33 cellular contexts compared by ENCODE assay signal in the genomic region with DNA sequence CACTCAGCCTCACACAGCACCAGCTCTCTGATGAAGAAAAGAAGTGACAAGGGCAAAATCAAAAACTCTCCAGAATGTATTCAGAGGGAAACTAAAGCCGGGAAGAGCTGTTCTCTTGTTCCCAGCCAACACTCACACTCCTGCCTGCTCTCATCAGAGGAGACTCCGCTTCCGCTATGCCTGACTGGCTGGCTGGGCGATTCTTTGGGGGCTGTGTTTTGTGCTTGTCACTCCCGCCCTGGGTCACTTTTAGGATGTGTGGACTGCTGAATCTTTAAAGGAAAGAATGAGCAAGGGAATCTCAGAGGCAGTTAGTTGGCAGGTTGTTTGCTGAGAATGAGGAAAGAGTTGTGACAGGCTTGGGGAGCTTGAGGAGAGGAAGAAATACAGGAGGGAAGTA. TPM values are rescaled to one million over a fixed set of nuclear protein-coding genes. Genes with fewer than 3 reads are reported as not detected.
"Had no signal": no experiment of that assay in that cellular context is flagged by ENCODE, and none has a peak within 500 bp of the region (broad histone marks: within the 10 kb centered on the region; RNA-seq: fewer than 3 reads in every experiment).

No MANE protein-coding gene starts in this region.

- H3K9me3 Mint-ChIP-seq: activated CD4-positive, alpha-beta memory T cell treated with anti-CD3 and anti-CD28 coated beads, Interleukin-2, amount 10 ng/mL, durations not matched to agents 7 days and 5 days; activated naive CD4-positive, alpha-beta T cell treated with anti-CD3 and anti-CD28 coated beads, Interleukin-2, amount 10 ng/mL, durations not matched to agents 7 days and 5 days; activated naive CD8-positive, alpha-beta T cell treated with anti-CD3 and anti-CD28 coated beads, Interleukin-2, amount 50 U/mL, for 24 hours; brain had no signal

- H3K27ac ChIP-seq: Peyer's patch, WERI-Rb-1 had no signal

- H3K27ac Mint-ChIP-seq: activated CD4-positive, alpha-beta memory T cell treated with anti-CD3 and anti-CD28 coated beads, Interleukin-2, amount 10 ng/mL, durations not matched to agents 7 days and 5 days; activated CD8-positive, alpha-beta memory T cell treated with anti-CD3 and anti-CD28 coated beads, Interleukin-2, amount 10 ng/mL, durations not matched to agents 7 days and 5 days; activated naive CD4-positive, alpha-beta T cell treated with anti-CD3 and anti-CD28 coated beads, Interleukin-2, amount 10 ng/mL, durations not matched to agents 7 days and 5 days; activated naive CD8-positive, alpha-beta T cell; activated naive CD8-positive, alpha-beta T cell treated with anti-CD3 and anti-CD28 coated beads, Interleukin-2, amount 50 U/mL, for 24 hours; brain had no signal

- H3K36me3 Mint-ChIP-seq: activated CD8-positive, alpha-beta memory T cell treated with anti-CD3 and anti-CD28 coated beads, Interleukin-2, amount 10 ng/mL, durations not matched to agents 7 days and 5 days; activated naive CD4-positive, alpha-beta T cell treated with anti-CD3 and anti-CD28 coated beads, Interleukin-2, amount 10 ng/mL, durations not matched to agents 7 days and 5 days; activated naive CD8-positive, alpha-beta T cell; brain had no signal

- H3K9me3 ChIP-seq: MG63, Peyer's patch had no signal

- H3K36me3 ChIP-seq: MG63, Peyer's patch, WERI-Rb-1 had no signal

- H3K4me1 ChIP-seq: Peyer's patch had no signal

- H3K27me3 ChIP-seq: Peyer's patch had no signal

- H3K4me3 ChIP-seq: MG63, Peyer's patch had no signal

- H3K4me3 Mint-ChIP-seq: activated CD4-positive, alpha-beta memory T cell treated with anti-CD3 and anti-CD28 coated beads, Interleukin-2, amount 10 ng/mL, durations not matched to agents 7 days and 5 days; activated CD8-positive, alpha-beta memory T cell treated with anti-CD3 and anti-CD28 coated beads, Interleukin-2, amount 10 ng/mL, durations not matched to agents 7 days and 5 days; activated naive CD4-positive, alpha-beta T cell treated with anti-CD3 and anti-CD28 coated beads, Interleukin-2, amount 10 ng/mL, durations not matched to agents 7 days and 5 days; activated naive CD8-positive, alpha-beta T cell; activated naive CD8-positive, alpha-beta T cell treated with anti-CD3 and anti-CD28 coated beads, Interleukin-2, amount 50 U/mL, for 24 hours; brain had no signal

- H3K27me3 Mint-ChIP-seq: activated CD4-positive, alpha-beta memory T cell treated with anti-CD3 and anti-CD28 coated beads, Interleukin-2, amount 10 ng/mL, durations not matched to agents 7 days and 5 days; activated CD8-positive, alpha-beta memory T cell treated with anti-CD3 and anti-CD28 coated beads, Interleukin-2, amount 10 ng/mL, durations not matched to agents 7 days and 5 days; activated naive CD4-positive, alpha-beta T cell treated with anti-CD3 and anti-CD28 coated beads, Interleukin-2, amount 10 ng/mL, durations not matched to agents 7 days and 5 days; activated naive CD8-positive, alpha-beta T cell; activated naive CD8-positive, alpha-beta T cell treated with anti-CD3 and anti-CD28 coated beads, Interleukin-2, amount 50 U/mL, for 24 hours had no signal

- ATAC-seq: activated CD8-positive, alpha-beta memory T cell treated with anti-CD3 and anti-CD28 coated beads, Interleukin-2, amount 10 ng/mL, durations not matched to agents 7 days and 5 days; activated naive CD8-positive, alpha-beta T cell treated with anti-CD3 and anti-CD28 coated beads, Interleukin-2, amount 50 U/mL, for 24 hours; PC-3 had no signal

- DNase-seq: activated CD4-positive, alpha-beta memory T cell treated with anti-CD3 and anti-CD28 coated beads, Interleukin-2, amount 10 ng/mL, durations not matched to agents 7 days and 5 days; activated CD4-positive, alpha-beta T cell treated with anti-CD3 and anti-CD28 coated beads for 1 hour; activated CD4-positive, alpha-beta T cell treated with anti-CD3 and anti-CD28 coated beads for 48 hours; activated CD4-positive, CD25-positive, alpha-beta regulatory T cell; activated CD8-positive, alpha-beta memory T cell treated with anti-CD3 and anti-CD28 coated beads for 24 hours; activated CD8-positive, alpha-beta memory T cell treated with anti-CD3 and anti-CD28 coated beads, Interleukin-2, amount 10 ng/mL, durations not matched to agents 7 days and 5 days; activated CD8-positive, alpha-beta memory T cell treated with anti-CD3 and anti-CD28 coated beads, Interleukin-2, amount 50 U/mL, for 48 hours; activated effector memory CD4-positive, alpha-beta T cell treated with Interleukin-2 at 50 U/mL for 16 hours; activated naive CD4-positive, alpha-beta T cell treated with anti-CD3 and anti-CD28 coated beads, Interleukin-2, amount 10 ng/mL, durations not matched to agents 7 days and 5 days; activated naive CD8-positive, alpha-beta T cell treated with anti-CD3 and anti-CD28 coated beads, Interleukin-2, amount 50 U/mL, for 24 hours; activated T-cell treated with anti-CD3 and anti-CD28 coated beads, Interleukin-2, amount 50 U/mL, for 48 hours; anterior cingulate cortex; Kasumi-1; KG1; MG63; MV-4-11; NCI-H1092; NCI-H1436 treated with DMSO at 0.1 percent for 48 hours; NCI-H1694 treated with DMSO at 0.1 percent for 48 hours; NCI-H2029; NCI-H345; NCI-H524 treated with DMSO at 0.1 percent for 48 hours; NK-92 treated with Interleukin-12 subunit alpha and Interleukin-12 subunit beta, amount 100 ng/mL, for 24 hours; PC-3; Peyer's patch; RPMI8226; SW 1271; T-helper 1 cell; T-helper 2 cell; T-helper 9 cell; WERI-Rb-1 had no signal

- H3K4me1 Mint-ChIP-seq: activated CD4-positive, alpha-beta memory T cell treated with anti-CD3 and anti-CD28 coated beads, Interleukin-2, amount 10 ng/mL, durations not matched to agents 7 days and 5 days; activated CD8-positive, alpha-beta memory T cell treated with anti-CD3 and anti-CD28 coated beads, Interleukin-2, amount 10 ng/mL, durations not matched to agents 7 days and 5 days; activated naive CD4-positive, alpha-beta T cell treated with anti-CD3 and anti-CD28 coated beads, Interleukin-2, amount 10 ng/mL, durations not matched to agents 7 days and 5 days; activated naive CD8-positive, alpha-beta T cell treated with anti-CD3 and anti-CD28 coated beads, Interleukin-2, amount 50 U/mL, for 24 hours; brain had no signal

RNA-seq across cellular contexts. Expression of a gene that starts 54.6 kb away (rescaled TPM):
- total RNA-seq: activated CD4-positive, alpha-beta memory T cell treated with anti-CD3 and anti-CD28 coated beads, Interleukin-2, amount 10 ng/mL, durations not matched to agents 7 days and 5 days; activated CD8-positive, alpha-beta memory T cell treated with anti-CD3 and anti-CD28 coated beads, Interleukin-2, amount 10 ng/mL, durations not matched to agents 7 days and 5 days had no signal
